ENCODE assay signal across 8 cellular contexts in genomic region chr17:38824899-38825761, GRCh38.
DNase-seq lines count a peak whose midpoint lies in the region; ATAC-seq and TF ChIP-seq lines count a peak whose summit lies in the region.

TSS of gene CWC25 (minus strand) at chr17:38825321. CDS start at chr17:38825183, 138 bp downstream.

- TF ChIP-seq CTCF in AG09319 (IDR thresholded peaks at IDR 0.05; ENCODE audit: low read depth, low read length) (no peak), choroid plexus epithelial cell (conservative IDR thresholded peaks at IDR 0.05; ENCODE audit: low read depth, low read length) (no peak)

- peak; percentile 90 for TF ChIP-seq POLR2A in GM19193 (IDR thresholded peaks at IDR 0.05; ENCODE audit: extremely low read depth, insufficient read depth, insufficient read length)

- DNase-seq in AG09319 (ENCODE audit: extremely low read depth, low read depth) (peak; percentile 92), NCI-H524 treated with DMSO at 0.1 percent for 48 hours (lab: John Stamatoyannopoulos, UW) (peak; percentile 72), choroid plexus epithelial cell (ENCODE audit: low read depth) (peak; percentile 98), kidney tubule cell (ENCODE audit: low spot score) (peak; percentile 95)
- peak; percentile 89 to 95 for DNase-seq in activated CD4-positive, alpha-beta T cell treated with anti-CD3 and anti-CD28 coated beads for 4 hours
- peak; percentile 85 to 97 for DNase-seq in stimulated activated CD4-positive, alpha-beta T cell treated with anti-CD3 and anti-CD28 coated beads, Interleukin-1b, Interleukin-23, amount 100 ng/mL, for 1 hour (ENCODE audit: low read depth in 2 of 2)

- H3K4me3 ChIP-seq in choroid plexus epithelial cell (ENCODE audit: low read depth, low read length) = peak within 1 kb of the TSS; percentile 95

- peak; percentile 78 for ATAC-seq in HG03442 (IDR thresholded peaks at IDR 0.05; ENCODE audit: unreplicated experiment)

Comparison
In these comparisons a context has a peak if more than half of its experiments do, and no peak if none do; other contexts are left out.
1. Peak in every context shown above with its lines: DNase-seq, ATAC-seq and H3K4me3 ChIP-seq.